1 cellular context compared by ENCODE assay signal in the genomic region with DNA sequence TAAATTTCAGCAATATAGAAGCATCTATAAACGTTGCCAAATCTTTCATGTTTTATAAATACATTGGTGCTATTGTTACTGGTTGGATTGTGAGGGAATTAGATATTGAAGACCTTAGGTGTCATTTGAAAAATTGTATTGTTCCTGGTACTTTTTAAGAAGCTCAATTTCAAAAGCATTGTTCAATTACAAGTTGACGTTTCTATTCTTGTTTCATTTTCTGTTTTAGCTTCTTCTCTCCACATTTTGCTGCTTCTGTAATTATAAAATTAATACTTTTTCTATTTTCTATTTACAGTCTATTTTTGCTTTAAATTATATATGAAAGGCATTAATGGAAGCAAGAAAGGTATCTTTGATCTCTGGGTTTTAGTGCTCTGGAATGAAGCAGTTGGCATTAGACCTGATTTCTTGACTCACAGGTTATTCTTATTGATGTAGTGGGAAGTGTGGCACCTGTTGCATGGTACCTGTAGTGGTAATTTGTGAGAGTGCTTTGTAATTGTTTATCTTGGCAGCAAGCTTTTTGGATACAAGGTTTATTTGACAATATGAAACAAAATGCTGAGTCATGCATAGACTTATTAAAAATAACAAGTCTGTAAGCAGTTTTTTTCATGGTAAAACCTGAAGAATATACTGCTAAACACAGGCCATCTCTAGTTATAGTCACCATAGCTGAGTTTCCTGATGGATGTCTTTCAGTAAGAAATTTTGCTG.
TF ChIP-seq lines count a peak whose summit lies in the region.

No MANE protein-coding gene starts in this region.

TF ChIP-seq in GM23338, 12 proteins besides CTCF, POLR2A, EP300 and RAD21 (continued from another document):
- TF ChIP-seq, protein P1, sequence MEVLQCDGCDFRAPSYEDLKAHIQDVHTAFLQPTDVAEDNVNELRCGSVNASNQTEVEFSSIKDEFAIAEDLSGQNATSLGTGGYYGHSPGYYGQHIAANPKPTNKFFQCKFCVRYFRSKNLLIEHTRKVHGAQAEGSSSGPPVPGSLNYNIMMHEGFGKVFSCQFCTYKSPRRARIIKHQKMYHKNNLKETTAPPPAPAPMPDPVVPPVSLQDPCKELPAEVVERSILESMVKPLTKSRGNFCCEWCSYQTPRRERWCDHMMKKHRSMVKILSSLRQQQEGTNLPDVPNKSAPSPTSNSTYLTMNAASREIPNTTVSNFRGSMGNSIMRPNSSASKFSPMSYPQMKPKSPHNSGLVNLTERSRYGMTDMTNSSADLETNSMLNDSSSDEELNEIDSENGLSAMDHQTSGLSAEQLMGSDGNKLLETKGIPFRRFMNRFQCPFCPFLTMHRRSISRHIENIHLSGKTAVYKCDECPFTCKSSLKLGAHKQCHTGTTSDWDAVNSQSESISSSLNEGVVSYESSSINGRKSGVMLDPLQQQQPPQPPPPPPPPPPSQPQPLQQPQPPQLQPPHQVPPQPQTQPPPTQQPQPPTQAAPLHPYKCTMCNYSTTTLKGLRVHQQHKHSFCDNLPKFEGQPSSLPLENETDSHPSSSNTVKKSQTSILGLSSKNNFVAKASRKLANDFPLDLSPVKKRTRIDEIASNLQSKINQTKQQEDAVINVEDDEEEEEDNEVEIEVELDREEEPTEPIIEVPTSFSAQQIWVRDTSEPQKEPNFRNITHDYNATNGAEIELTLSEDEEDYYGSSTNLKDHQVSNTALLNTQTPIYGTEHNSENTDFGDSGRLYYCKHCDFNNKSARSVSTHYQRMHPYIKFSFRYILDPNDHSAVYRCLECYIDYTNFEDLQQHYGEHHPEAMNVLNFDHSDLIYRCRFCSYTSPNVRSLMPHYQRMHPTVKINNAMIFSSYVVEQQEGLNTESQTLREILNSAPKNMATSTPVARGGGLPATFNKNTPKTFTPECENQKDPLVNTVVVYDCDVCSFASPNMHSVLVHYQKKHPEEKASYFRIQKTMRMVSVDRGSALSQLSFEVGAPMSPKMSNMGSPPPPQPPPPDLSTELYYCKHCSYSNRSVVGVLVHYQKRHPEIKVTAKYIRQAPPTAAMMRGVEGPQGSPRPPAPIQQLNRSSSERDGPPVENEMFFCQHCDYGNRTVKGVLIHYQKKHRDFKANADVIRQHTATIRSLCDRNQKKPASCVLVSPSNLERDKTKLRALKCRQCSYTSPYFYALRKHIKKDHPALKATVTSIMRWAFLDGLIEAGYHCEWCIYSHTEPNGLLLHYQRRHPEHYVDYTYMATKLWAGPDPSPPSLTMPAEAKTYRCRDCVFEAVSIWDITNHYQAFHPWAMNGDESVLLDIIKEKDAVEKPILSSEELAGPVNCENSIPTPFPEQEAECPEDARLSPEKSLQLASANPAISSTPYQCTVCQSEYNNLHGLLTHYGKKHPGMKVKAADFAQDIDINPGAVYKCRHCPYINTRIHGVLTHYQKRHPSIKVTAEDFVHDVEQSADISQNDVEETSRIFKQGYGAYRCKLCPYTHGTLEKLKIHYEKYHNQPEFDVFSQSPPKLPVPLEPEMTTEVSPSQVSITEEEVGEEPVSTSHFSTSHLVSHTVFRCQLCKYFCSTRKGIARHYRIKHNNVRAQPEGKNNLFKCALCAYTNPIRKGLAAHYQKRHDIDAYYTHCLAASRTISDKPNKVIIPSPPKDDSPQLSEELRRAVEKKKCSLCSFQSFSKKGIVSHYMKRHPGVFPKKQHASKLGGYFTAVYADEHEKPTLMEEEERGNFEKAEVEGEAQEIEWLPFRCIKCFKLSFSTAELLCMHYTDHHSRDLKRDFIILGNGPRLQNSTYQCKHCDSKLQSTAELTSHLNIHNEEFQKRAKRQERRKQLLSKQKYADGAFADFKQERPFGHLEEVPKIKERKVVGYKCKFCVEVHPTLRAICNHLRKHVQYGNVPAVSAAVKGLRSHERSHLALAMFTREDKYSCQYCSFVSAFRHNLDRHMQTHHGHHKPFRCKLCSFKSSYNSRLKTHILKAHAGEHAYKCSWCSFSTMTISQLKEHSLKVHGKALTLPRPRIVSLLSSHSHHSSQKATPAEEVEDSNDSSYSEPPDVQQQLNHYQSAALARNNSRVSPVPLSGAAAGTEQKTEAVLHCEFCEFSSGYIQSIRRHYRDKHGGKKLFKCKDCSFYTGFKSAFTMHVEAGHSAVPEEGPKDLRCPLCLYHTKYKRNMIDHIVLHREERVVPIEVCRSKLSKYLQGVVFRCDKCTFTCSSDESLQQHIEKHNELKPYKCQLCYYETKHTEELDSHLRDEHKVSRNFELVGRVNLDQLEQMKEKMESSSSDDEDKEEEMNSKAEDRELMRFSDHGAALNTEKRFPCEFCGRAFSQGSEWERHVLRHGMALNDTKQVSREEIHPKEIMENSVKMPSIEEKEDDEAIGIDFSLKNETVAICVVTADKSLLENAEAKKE (CRISPR knock-in tag; IDR thresholded peaks at IDR 0.05), result no peak
- TF ChIP-seq EZH2 (IDR thresholded peaks at IDR 0.05; ENCODE audit: low read depth, unreplicated experiment) (no peak), NANOG (IDR thresholded peaks at IDR 0.05; ENCODE audit: borderline replicate concordance) (no peak), EZH2phosphoT487 (IDR thresholded peaks at IDR 0.05; ENCODE audit: unreplicated experiment) (no peak), CREB1 (CRISPR knock-in tag; IDR thresholded peaks at IDR 0.05; ENCODE audit: low read depth) (no peak), STAT1 (IDR thresholded peaks at IDR 0.05; ENCODE audit: unreplicated experiment) (no peak), JUNB (IDR thresholded peaks at IDR 0.05; ENCODE audit: unreplicated experiment) (no peak), ZNF114 (CRISPR knock-in tag; IDR thresholded peaks at IDR 0.05) (no peak), POLR2AphosphoS5 (IDR thresholded peaks at IDR 0.05; ENCODE audit: low read depth) (no peak)
- TF ChIP-seq, protein P2, sequence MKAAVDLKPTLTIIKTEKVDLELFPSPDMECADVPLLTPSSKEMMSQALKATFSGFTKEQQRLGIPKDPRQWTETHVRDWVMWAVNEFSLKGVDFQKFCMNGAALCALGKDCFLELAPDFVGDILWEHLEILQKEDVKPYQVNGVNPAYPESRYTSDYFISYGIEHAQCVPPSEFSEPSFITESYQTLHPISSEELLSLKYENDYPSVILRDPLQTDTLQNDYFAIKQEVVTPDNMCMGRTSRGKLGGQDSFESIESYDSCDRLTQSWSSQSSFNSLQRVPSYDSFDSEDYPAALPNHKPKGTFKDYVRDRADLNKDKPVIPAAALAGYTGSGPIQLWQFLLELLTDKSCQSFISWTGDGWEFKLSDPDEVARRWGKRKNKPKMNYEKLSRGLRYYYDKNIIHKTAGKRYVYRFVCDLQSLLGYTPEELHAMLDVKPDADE (IDR thresholded peaks at IDR 0.05), result no peak
